ENCODE assay signal across 22 cellular contexts in the genomic region with DNA sequence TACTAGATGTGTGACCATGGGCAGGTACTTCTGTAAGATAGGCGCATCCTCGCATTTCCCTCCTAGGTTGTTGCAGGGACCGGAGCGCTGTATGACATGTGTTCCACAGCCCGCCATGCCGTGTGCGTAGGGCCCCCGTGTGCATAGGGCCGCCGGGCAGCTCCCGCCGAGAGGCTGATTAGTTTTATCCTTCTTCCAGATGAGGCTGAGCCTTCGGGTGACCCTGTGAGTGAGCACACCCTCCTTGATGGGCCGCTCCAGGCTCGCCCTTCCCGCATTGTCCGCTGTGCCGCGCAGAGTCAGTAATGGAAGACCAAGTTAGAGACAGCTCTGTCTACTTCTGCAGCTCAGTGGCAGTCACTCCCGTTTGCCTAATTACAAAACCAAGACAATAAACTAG.
DNase-seq lines count a peak whose midpoint lies in the region; ATAC-seq and TF ChIP-seq lines count a peak whose summit lies in the region.
"Had no signal": no experiment of that assay in that cellular context is flagged by ENCODE, and none has a peak within 500 bp of the region (broad histone marks: within the 10 kb centered on the region; RNA-seq: fewer than 3 reads in every experiment).

No MANE protein-coding gene starts in this region.

- WGBS in spleen, 5 donors = 95 to 98% (median 97%) methylated on average over 13 to 20 of the region's 20 CpGs

- no peaks in the 10 kb centered on the region for H3K27me3 ChIP-seq in CD4-positive, CD25-positive, alpha-beta regulatory T cell (ENCODE audit: control insufficient read depth, insufficient read depth, low read length)
- no peaks in the 10 kb centered on the region for H3K27me3 ChIP-seq in spleen (replicated peaks in 1 of 7)

- no peak for TF ChIP-seq CTCF in spleen (IDR thresholded peaks at IDR 0.05 in 8 of 11, conservative IDR thresholded peaks at IDR 0.05 in 3 of 11)

- H3K27ac ChIP-seq in CD4-positive, CD25-positive, alpha-beta regulatory T cell (ENCODE audit: insufficient read depth, low read length, poor library complexity, severe bottlenecking) = no peak overlapping the region
- H3K27ac ChIP-seq in spleen = no peak overlapping the region
- H3K27ac ChIP-seq: C4-2B, RWPE1 had no signal

- H3K27me3 Mint-ChIP-seq in activated CD8-positive, alpha-beta memory T cell treated with anti-CD3 and anti-CD28 coated beads, Interleukin-2, amount 10 ng/mL, durations not matched to agents 7 days and 5 days = no peaks in the 10 kb centered on the region
- H3K27me3 Mint-ChIP-seq in CD4-positive, CD25-positive, alpha-beta regulatory T cell = no peaks in the 10 kb centered on the region
- peaks cover 3 to 5% (median 4%) of the 10 kb centered on the region in 3 donors for H3K27me3 Mint-ChIP-seq in immature natural killer cell (ENCODE audit: low read depth in 3 of 3)

- no peak overlapping the region for H3K4me3 ChIP-seq in CD4-positive, CD25-positive, alpha-beta regulatory T cell (ENCODE audit: low read depth, low read length)
- no peak overlapping the region for H3K4me3 ChIP-seq in spleen

- peak; percentile 26 for DNase-seq in activated CD8-positive, alpha-beta memory T cell treated with anti-CD3 and anti-CD28 coated beads for 24 hours
- no peak for DNase-seq in activated CD8-positive, alpha-beta memory T cell treated with anti-CD3 and anti-CD28 coated beads, Interleukin-2, amount 10 ng/mL, durations not matched to agents 7 days and 5 days
- no peak for DNase-seq in CD4-positive, CD25-positive, alpha-beta regulatory T cell
- no peak for DNase-seq in immature natural killer cell
- DNase-seq in spleen = peak; percentile 59
- DNase-seq in NCI-H69 (lab: John Stamatoyannopoulos, UW) = no peak
- DNase-seq in inferior parietal cortex (ENCODE audit: extremely low spot score) = no peak
- DNase-seq: AML-193; EL; KG1; NCI-H1092; NCI-H1436 treated with DMSO at 0.1 percent for 48 hours; NCI-H1930; NCI-H2227 treated with DMSO at 0.1 percent for 48 hours; NCI-H510A treated with DMSO at 0.1 percent for 48 hours; NCI-H774; NK-92 treated with Interleukin-12 subunit alpha and Interleukin-12 subunit beta, amount 100 ng/mL, for 24 hours; SHP77 treated with DMSO at 0.1 percent for 48 hours had no signal

- H3K4me1 Mint-ChIP-seq in activated CD8-positive, alpha-beta memory T cell treated with anti-CD3 and anti-CD28 coated beads, Interleukin-2, amount 10 ng/mL, durations not matched to agents 7 days and 5 days = no peaks in the 10 kb centered on the region
- no peaks in the 10 kb centered on the region for H3K4me1 Mint-ChIP-seq in CD4-positive, CD25-positive, alpha-beta regulatory T cell
- H3K4me1 Mint-ChIP-seq in immature natural killer cell = peaks cover 1 to 9% of the 10 kb centered on the region in 2 donors

- no peaks in the 10 kb centered on the region for H3K9me3 Mint-ChIP-seq in activated CD8-positive, alpha-beta memory T cell treated with anti-CD3 and anti-CD28 coated beads, Interleukin-2, amount 10 ng/mL, durations not matched to agents 7 days and 5 days (ENCODE audit: low read depth)
- H3K9me3 Mint-ChIP-seq in CD4-positive, CD25-positive, alpha-beta regulatory T cell = no peaks in the 10 kb centered on the region
- H3K9me3 Mint-ChIP-seq in immature natural killer cell = no peaks in the 10 kb centered on the region

- H3K27ac Mint-ChIP-seq in activated CD8-positive, alpha-beta memory T cell treated with anti-CD3 and anti-CD28 coated beads, Interleukin-2, amount 10 ng/mL, durations not matched to agents 7 days and 5 days = no peak overlapping the region
- peak overlapping the region in 2 of 3 donors; percentile 36 to 74 for H3K27ac Mint-ChIP-seq in CD4-positive, CD25-positive, alpha-beta regulatory T cell
- H3K27ac Mint-ChIP-seq in immature natural killer cell = peak overlapping the region; percentile 30 to 74 (median 37)

- ATAC-seq in activated CD8-positive, alpha-beta memory T cell treated with anti-CD3 and anti-CD28 coated beads, Interleukin-2, amount 10 ng/mL, durations not matched to agents 7 days and 5 days = no peak
- ATAC-seq in CD4-positive, CD25-positive, alpha-beta regulatory T cell (ENCODE audit: low read depth in 2 of 2) = no peak
- ATAC-seq in HG03280 (IDR thresholded peaks at IDR 0.05; ENCODE audit: unreplicated experiment) = no peak
- ATAC-seq: HCT116 had no signal

- intact Hi-C loops in spleen (cut with DNase I; ENCODE audit: low total_unique reads) = no loop called here

- no peaks in the 10 kb centered on the region for H3K4me1 ChIP-seq in CD4-positive, CD25-positive, alpha-beta regulatory T cell (ENCODE audit: control insufficient read depth, insufficient read depth, low read length, poor library complexity, severe bottlenecking)
- H3K4me1 ChIP-seq in spleen = no peaks in the 10 kb centered on the region

- CTCF ChIA-PET in activated CD8-positive, alpha-beta memory T cell treated with anti-CD3 and anti-CD28 coated beads, Interleukin-2, amount 10 ng/mL, durations not matched to agents 7 days and 5 days (lab: Charles Lee) = interaction anchor here (1.7 kb wide), 2 partner anchors 13 to 120 kb away, joined by 4 to 6 read pairs; no protein-coding TSS in a partner anchor

- no peak overlapping the region for H3K4me3 Mint-ChIP-seq in activated CD8-positive, alpha-beta memory T cell treated with anti-CD3 and anti-CD28 coated beads, Interleukin-2, amount 10 ng/mL, durations not matched to agents 7 days and 5 days
- no peak overlapping the region for H3K4me3 Mint-ChIP-seq in CD4-positive, CD25-positive, alpha-beta regulatory T cell
- H3K4me3 Mint-ChIP-seq in immature natural killer cell = no peak overlapping the region

- no peak for TF ChIP-seq POLR2A in spleen (IDR thresholded peaks at IDR 0.05)

- peaks cover 32% of the 10 kb centered on the region for H3K36me3 Mint-ChIP-seq in activated CD8-positive, alpha-beta memory T cell treated with anti-CD3 and anti-CD28 coated beads, Interleukin-2, amount 10 ng/mL, durations not matched to agents 7 days and 5 days
- H3K36me3 Mint-ChIP-seq in CD4-positive, CD25-positive, alpha-beta regulatory T cell = peaks cover 27% of the 10 kb centered on the region
- peaks cover 10 to 46% (median 18%) of the 10 kb centered on the region in 3 donors for H3K36me3 Mint-ChIP-seq in immature natural killer cell

- H3K9me3 ChIP-seq in CD4-positive, CD25-positive, alpha-beta regulatory T cell (ENCODE audit: control insufficient read depth in 2 of 2, low read length in 2 of 2) = no peaks in the 10 kb centered on the region
- peaks cover 0 to 2% (median 0%) of the 10 kb centered on the region in 8 donors for H3K9me3 ChIP-seq in spleen

- H3K36me3 ChIP-seq in CD4-positive, CD25-positive, alpha-beta regulatory T cell (ENCODE audit: control insufficient read depth, insufficient read depth, low read length) = peaks cover 85% of the 10 kb centered on the region
- peaks cover 0 to 100% (median 89%) of the 10 kb centered on the region in 6 donors for H3K36me3 ChIP-seq in spleen

Comparison
In these comparisons a context has a peak if more than half of its experiments do, and no peak if none do; other contexts are left out.
1. DNase-seq: peak in activated CD8-positive, alpha-beta memory T cell treated with anti-CD3 and anti-CD28 coated beads for 24 hours (single experiment) and spleen (single experiment); none in activated CD8-positive, alpha-beta memory T cell treated with anti-CD3 and anti-CD28 coated beads, Interleukin-2, amount 10 ng/mL, durations not matched to agents 7 days and 5 days (single experiment), CD4-positive, CD25-positive, alpha-beta regulatory T cell (0 of 3), immature natural killer cell (0 of 3), NCI-H69 (single experiment) and inferior parietal cortex (single experiment).